In genomic region chr3:189233225-189233858, GRCh38 we compare ENCODE assay signal across 9 cellular contexts.
A peak's percentile ranks its signal among the peaks of the same experiment; 100 is the strongest.
DNase-seq lines count a peak whose midpoint lies in the region; ATAC-seq and TF ChIP-seq lines count a peak whose summit lies in the region.
"Had no signal": no experiment of that assay in that cellular context is flagged by ENCODE, and none has a peak within 500 bp of the region (broad histone marks: within the 10 kb centered on the region; RNA-seq: fewer than 3 reads in every experiment).

No MANE protein-coding gene starts in this region.

- no peaks in the 10 kb centered on the region for H3K4me1 Mint-ChIP-seq in brain

- ATAC-seq in HG02981 (IDR thresholded peaks at IDR 0.05; ENCODE audit: unreplicated experiment), result no peak
- no peak for ATAC-seq in HG03196 (IDR thresholded peaks at IDR 0.05; ENCODE audit: unreplicated experiment)
- ATAC-seq: naive thymus-derived CD8-positive, alpha-beta T cell had no signal

- TF ChIP-seq CTCF in brain (conservative IDR thresholded peaks at IDR 0.05), result peak; percentile 78 to 82

- H3K4me1 ChIP-seq in iPS DF 6.9 (ENCODE audit: control insufficient read depth, insufficient read depth, low read length), result no peaks in the 10 kb centered on the region

- WGBS in iPS DF 6.9 (ENCODE audit: insufficient coverage, insufficient read length), result no CpG with 5 or more reads among the region's 5 CpGs

- DNase-seq in COLO668 (lab: John Stamatoyannopoulos, UW; ENCODE audit: unreplicated experiment) (peak; percentile 26), HCEC 1CT (peak; percentile 56), NCI-H748 (lab: John Stamatoyannopoulos, UW; ENCODE audit: unreplicated experiment) (peak; percentile 55), iPS DF 6.9 (ENCODE audit: low read depth, low spot score) (peak; percentile 31)
- DNase-seq in stimulated activated CD4-positive, alpha-beta T cell treated with anti-CD3 and anti-CD28 coated beads, Interleukin-1b, Interleukin-23, amount 100 ng/mL, for 48 hours, result peak; percentile 23

- H3K27me3 Mint-ChIP-seq in brain, result peaks cover 16% of the 10 kb centered on the region

- H3K4me3 ChIP-seq in iPS DF 6.9 (ENCODE audit: low read length), result no peak overlapping the region

- H3K27ac Mint-ChIP-seq in brain, result no peak overlapping the region

- H3K27me3 ChIP-seq in iPS DF 6.9 (ENCODE audit: control insufficient read depth, insufficient read depth, low read length), result no peaks in the 10 kb centered on the region

- no peak overlapping the region for H3K4me3 Mint-ChIP-seq in brain
- H3K4me3 Mint-ChIP-seq: naive thymus-derived CD8-positive, alpha-beta T cell had no signal

- no peak overlapping the region for H3K27ac ChIP-seq in iPS DF 6.9 (ENCODE audit: low read length)

- H3K9me3 Mint-ChIP-seq in brain, result no peaks in the 10 kb centered on the region
- H3K9me3 Mint-ChIP-seq: naive thymus-derived CD8-positive, alpha-beta T cell had no signal

- H3K36me3 Mint-ChIP-seq in brain, result no peaks in the 10 kb centered on the region
- H3K36me3 Mint-ChIP-seq: naive thymus-derived CD8-positive, alpha-beta T cell had no signal

- no peaks in the 10 kb centered on the region for H3K36me3 ChIP-seq in iPS DF 6.9 (ENCODE audit: control insufficient read depth, insufficient read depth, low read length)

- no peaks in the 10 kb centered on the region for H3K9me3 ChIP-seq in iPS DF 6.9 (ENCODE audit: control insufficient read depth, insufficient read depth, low read length)
